Comparison of ENCODE assay signal across 15 cellular contexts in genomic region chr12:65960820-65961691, GRCh38.
DNase-seq lines count a peak whose midpoint lies in the region; ATAC-seq, FAIRE-seq and TF ChIP-seq lines count a peak whose summit lies in the region.
"Had no signal": no experiment of that assay in that cellular context is flagged by ENCODE, and none has a peak within 500 bp of the region (broad histone marks: within the 10 kb centered on the region; RNA-seq: fewer than 3 reads in every experiment).

No MANE protein-coding gene starts in this region.

- H3K27me3 Mint-ChIP-seq in Calu3 (ENCODE audit: unreplicated experiment) (no peaks in the 10 kb centered on the region), neural progenitor cell (ENCODE audit: insufficient read depth, low read depth) (peaks cover 3% of the 10 kb centered on the region), T-helper 17 cell (peaks cover 24% of the 10 kb centered on the region)

- H3K4me3 Mint-ChIP-seq in Calu3 (ENCODE audit: low read depth, unreplicated experiment) (no peak overlapping the region), neural progenitor cell (peak overlapping the region; percentile 2), T-helper 17 cell (no peak overlapping the region)
- H3K4me3 Mint-ChIP-seq: activated naive CD4-positive, alpha-beta T cell treated with anti-CD3 and anti-CD28 coated beads, Interleukin-2, amount 50 U/mL, for 24 hours; activated T-cell treated with anti-CD3 and anti-CD28 coated beads, Interleukin-2, amount 50 U/mL, for 24 hours had no signal

- CTCF ChIA-PET in Calu3 (lab: Charles Lee) (interaction anchor here (0.6 to 0.9 kb wide), 2 partner anchors 15 to 25 kb away, joined by 3 read pairs; no protein-coding TSS in a partner anchor), Panc1 (lab: Charles Lee) (interaction anchor here (0.7 kb wide), 1 partner anchor 24 kb away, joined by 5 read pairs; no protein-coding TSS in a partner anchor), endothelial cell of umbilical vein (lab: Charles Lee) (interaction anchor here (0.7 to 3.1 kb wide), 8 partner anchors 12 to 75 kb away, joined by 3 to 12 read pairs (median 3); no protein-coding TSS in a partner anchor)

- H3K9ac ChIP-seq in endothelial cell of umbilical vein (replicated peaks; ENCODE audit: extremely low read depth, insufficient read depth, low read length) (no peak overlapping the region), neural progenitor cell (no peak overlapping the region)

- peak; percentile 87 for FAIRE-seq in endothelial cell of umbilical vein (lab: Jason Lieb, UNC)

- H3K27ac ChIP-seq in Panc1 (ENCODE audit: low read length) (peak overlapping the region; percentile 48), endothelial cell of umbilical vein (ENCODE audit: insufficient read depth, low read depth, low read length) (peak overlapping the region; percentile 70), neural progenitor cell (no peak overlapping the region)

- no peaks in the 10 kb centered on the region for H3K9me3 ChIP-seq in Panc1 (ENCODE audit: control insufficient read depth, insufficient read depth, low read depth, low read length)
- no peaks in the 10 kb centered on the region for H3K9me3 ChIP-seq in endothelial cell of umbilical vein (replicated peaks; ENCODE audit: control insufficient read depth, insufficient read depth, low read length)
- H3K9me3 ChIP-seq in neural progenitor cell (ENCODE audit: low read depth) = no peaks in the 10 kb centered on the region
- no peaks in the 10 kb centered on the region for H3K9me3 ChIP-seq in T-helper 17 cell (ENCODE audit: control insufficient read depth, low read length, poor library complexity, severe bottlenecking)

- BruUV-seq in Calu3 (replicated peaks; lab: Mats Ljungman, UMichigan) = no TSS peak
- no TSS peak for BruUV-seq in Panc1 (replicated peaks; lab: Mats Ljungman, UMichigan)
- no TSS peak for BruUV-seq in endothelial cell of umbilical vein (replicated peaks; lab: Mats Ljungman, UMichigan)

- H3K27me3 ChIP-seq in Panc1 (ENCODE audit: control insufficient read depth, insufficient read depth, low read length) = no peaks in the 10 kb centered on the region
- H3K27me3 ChIP-seq in endothelial cell of umbilical vein (ENCODE audit: control insufficient read depth in 2 of 2, insufficient read depth in 2 of 2, low read length in 2 of 2) = no peaks in the 10 kb centered on the region
- no peaks in the 10 kb centered on the region for H3K27me3 ChIP-seq in neural progenitor cell

- no peak for TF ChIP-seq POLR2A in endothelial cell of umbilical vein (IDR thresholded peaks at IDR 0.05; ENCODE audit: low read depth, low read length)

- dilution Hi-C loops in endothelial cell of umbilical vein (cut with MboI; ENCODE audit: extremely low pct_ligation_motif_present, low sequenced_read_pairs) = no loop called here

- no peaks in the 10 kb centered on the region for H3F3A ChIP-seq in neural progenitor cell (ENCODE audit: low read depth)

- H4K20me1 ChIP-seq in endothelial cell of umbilical vein (replicated peaks; ENCODE audit: control insufficient read depth, extremely low read depth, insufficient read depth, low read length) = no peaks in the 10 kb centered on the region
- no peaks in the 10 kb centered on the region for H4K20me1 ChIP-seq in neural progenitor cell (ENCODE audit: low read depth)

- intact Hi-C loops in Calu3 (cut with micrococcal nuclease; ENCODE audit: unreplicated experiment) (no loop called here), Panc1 (cut with micrococcal nuclease; ENCODE audit: unreplicated experiment) (no loop called here), endothelial cell of umbilical vein (cut with micrococcal nuclease) (loop anchor here (5.0 to 10.0 kb wide), 2 partner anchors 134 to 426 kb away; no protein-coding TSS in a partner anchor)

- H2AFZ ChIP-seq in endothelial cell of umbilical vein (ENCODE audit: low read depth, low read length) = no peak overlapping the region
- H2AFZ ChIP-seq in neural progenitor cell (replicated peaks) = no peak overlapping the region

- H3K36me3 Mint-ChIP-seq in Calu3 (ENCODE audit: insufficient read depth, unreplicated experiment) = peaks cover 15% of the 10 kb centered on the region
- peaks cover 33% of the 10 kb centered on the region for H3K36me3 Mint-ChIP-seq in neural progenitor cell
- no peaks in the 10 kb centered on the region for H3K36me3 Mint-ChIP-seq in T-helper 17 cell (ENCODE audit: low read depth)
- H3K36me3 Mint-ChIP-seq: activated naive CD4-positive, alpha-beta T cell treated with anti-CD3 and anti-CD28 coated beads, Interleukin-2, amount 50 U/mL, for 24 hours had no signal

- no peaks in the 10 kb centered on the region for H3K9me3 Mint-ChIP-seq in Calu3 (ENCODE audit: low read depth, unreplicated experiment)
- no peaks in the 10 kb centered on the region for H3K9me3 Mint-ChIP-seq in neural progenitor cell
- H3K9me3 Mint-ChIP-seq: activated naive CD4-positive, alpha-beta T cell treated with anti-CD3 and anti-CD28 coated beads, Interleukin-2, amount 50 U/mL, for 24 hours; activated T-cell treated with anti-CD3 and anti-CD28 coated beads, Interleukin-2, amount 50 U/mL, for 24 hours had no signal

- H3K36me3 ChIP-seq in Panc1 (ENCODE audit: control insufficient read depth, insufficient read depth, low read length) (peaks cover 9% of the 10 kb centered on the region; the same call in 1 of the 2 replicates), endothelial cell of umbilical vein (ENCODE audit: control insufficient read depth in 2 of 2, extremely low read depth in 1 of 2, insufficient read depth in 2 of 2, low read length in 2 of 2) (peaks cover 0 to 7% of the 10 kb centered on the region in 2 experiments), neural progenitor cell (no peaks in the 10 kb centered on the region)

- TF ChIP-seq CTCF in Calu3 (IDR thresholded peaks at IDR 0.05; ENCODE audit: unreplicated experiment) (no peak), Panc1 (IDR thresholded peaks at IDR 0.05) (no peak), endothelial cell of umbilical vein (IDR thresholded peaks at IDR 0.05; ENCODE audit: extremely low read depth in 1 of 2, insufficient read depth in 1 of 2, low read depth in 1 of 2, low read length in 2 of 2) (no peak), neural progenitor cell (IDR thresholded peaks at IDR 0.05) (no peak)

- in situ Hi-C loops in Panc1 (cut with HindIII; ENCODE audit: low pct_unique_long_range_greater_than_20kb, low sequenced_read_pairs) = no loop called here

- H3K4me1 ChIP-seq in Panc1 (ENCODE audit: control insufficient read depth, insufficient read depth, low read length) (peaks cover 46% of the 10 kb centered on the region), endothelial cell of umbilical vein (ENCODE audit: control insufficient read depth, extremely low read depth, insufficient read depth, low read length) (peaks cover 46% of the 10 kb centered on the region), neural progenitor cell (no peaks in the 10 kb centered on the region)

- H3K4me2 ChIP-seq in endothelial cell of umbilical vein (ENCODE audit: insufficient read depth, low read length) (peak overlapping the region; percentile 38), neural progenitor cell (no peak overlapping the region)

- H3K79me2 ChIP-seq in endothelial cell of umbilical vein (ENCODE audit: control insufficient read depth, insufficient read depth, low read length) (peaks cover 12% of the 10 kb centered on the region), neural progenitor cell (ENCODE audit: low read depth) (no peaks in the 10 kb centered on the region)

- no peaks in the 10 kb centered on the region for H3K9me1 ChIP-seq in endothelial cell of umbilical vein (replicated peaks; ENCODE audit: control insufficient read depth, extremely low read depth, insufficient read depth, low read length)

- no peak overlapping the region for H3K4me3 ChIP-seq in Panc1 (ENCODE audit: low read depth in 2 of 2, low read length in 2 of 2)
- no peak overlapping the region for H3K4me3 ChIP-seq in endothelial cell of umbilical vein (replicated peaks in 1 of 3; ENCODE audit: insufficient read depth in 1 of 3, low read depth in 1 of 3, low read length in 3 of 3)
- H3K4me3 ChIP-seq in neural progenitor cell = no peak overlapping the region

- H3K27ac Mint-ChIP-seq in Calu3 (ENCODE audit: unreplicated experiment) (peak overlapping the region; percentile 52), neural progenitor cell (peak overlapping the region; percentile 72), T-helper 17 cell (no peak overlapping the region)
- H3K27ac Mint-ChIP-seq: activated naive CD4-positive, alpha-beta T cell treated with anti-CD3 and anti-CD28 coated beads, Interleukin-2, amount 50 U/mL, for 24 hours; activated T-cell treated with anti-CD3 and anti-CD28 coated beads, Interleukin-2, amount 50 U/mL, for 24 hours had no signal

- POLR2A ChIA-PET in Panc1 (lab: Charles Lee) = no interaction called here
- POLR2A ChIA-PET in endothelial cell of umbilical vein (lab: Charles Lee) = no interaction called here

- DNase-seq in Calu3 (no peak), Panc1 (ENCODE audit: low read depth, low spot score) (no peak), endothelial cell of umbilical vein (ENCODE audit: low read depth, low spot score) (peak; percentile 35), neural progenitor cell (ENCODE audit: low spot score) (no peak), NCI-H2107 treated with DMSO at 0.1 percent for 48 hours (lab: John Stamatoyannopoulos, UW; ENCODE audit: unreplicated experiment) (no peak), Kasumi-1 (lab: John Stamatoyannopoulos, UW) (no peak), NCI-H2081 treated with DMSO at 0.1 percent for 48 hours (lab: John Stamatoyannopoulos, UW) (no peak), T-helper 17 cell (no peak)
- DNase-seq: activated CD4-positive, alpha-beta T cell treated with anti-CD3 and anti-CD28 coated beads, Interleukin-2, amount 50 U/mL, for 48 hours; activated T-cell treated with anti-CD3 and anti-CD28 coated beads, Interleukin-2, amount 50 U/mL, for 24 hours; MV-4-11; NCI-H1930; NCI-H526; stimulated activated CD4-positive, alpha-beta T cell treated with anti-CD3 and anti-CD28 coated beads, Interleukin-2, amount 100 ng/mL, for 48 hours had no signal

- H3K4me1 Mint-ChIP-seq in Calu3 (ENCODE audit: low read depth, unreplicated experiment) (peaks cover 44% of the 10 kb centered on the region), neural progenitor cell (peaks cover 38% of the 10 kb centered on the region), T-helper 17 cell (no peaks in the 10 kb centered on the region)
- H3K4me1 Mint-ChIP-seq: activated naive CD4-positive, alpha-beta T cell treated with anti-CD3 and anti-CD28 coated beads, Interleukin-2, amount 50 U/mL, for 24 hours had no signal

- ATAC-seq in Panc1 = no peak
- no peak for ATAC-seq in T-helper 17 cell

TF ChIP-seq in endothelial cell of umbilical vein, 7 proteins besides CTCF, POLR2A, EP300 and RAD21 (continues in another document):
- no peak for TF ChIP-seq JUN (IDR thresholded peaks at IDR 0.05; ENCODE audit: borderline replicate concordance, insufficient read depth, insufficient read length, low read depth)
- no peak for TF ChIP-seq POLR2AphosphoS5 (IDR thresholded peaks at IDR 0.05; ENCODE audit: insufficient read depth, low read depth, low read length)
- no peak for TF ChIP-seq MYC (IDR thresholded peaks at IDR 0.05; ENCODE audit: low read depth, low read length)
- no peak for TF ChIP-seq EZH2 (IDR thresholded peaks at IDR 0.05; ENCODE audit: borderline replicate concordance, low read depth, low read length, severe bottlenecking)
- TF ChIP-seq GATA2 (IDR thresholded peaks at IDR 0.05; ENCODE audit: insufficient read depth, insufficient read length, low read depth, low read length) = no peak
